In the genomic region with DNA sequence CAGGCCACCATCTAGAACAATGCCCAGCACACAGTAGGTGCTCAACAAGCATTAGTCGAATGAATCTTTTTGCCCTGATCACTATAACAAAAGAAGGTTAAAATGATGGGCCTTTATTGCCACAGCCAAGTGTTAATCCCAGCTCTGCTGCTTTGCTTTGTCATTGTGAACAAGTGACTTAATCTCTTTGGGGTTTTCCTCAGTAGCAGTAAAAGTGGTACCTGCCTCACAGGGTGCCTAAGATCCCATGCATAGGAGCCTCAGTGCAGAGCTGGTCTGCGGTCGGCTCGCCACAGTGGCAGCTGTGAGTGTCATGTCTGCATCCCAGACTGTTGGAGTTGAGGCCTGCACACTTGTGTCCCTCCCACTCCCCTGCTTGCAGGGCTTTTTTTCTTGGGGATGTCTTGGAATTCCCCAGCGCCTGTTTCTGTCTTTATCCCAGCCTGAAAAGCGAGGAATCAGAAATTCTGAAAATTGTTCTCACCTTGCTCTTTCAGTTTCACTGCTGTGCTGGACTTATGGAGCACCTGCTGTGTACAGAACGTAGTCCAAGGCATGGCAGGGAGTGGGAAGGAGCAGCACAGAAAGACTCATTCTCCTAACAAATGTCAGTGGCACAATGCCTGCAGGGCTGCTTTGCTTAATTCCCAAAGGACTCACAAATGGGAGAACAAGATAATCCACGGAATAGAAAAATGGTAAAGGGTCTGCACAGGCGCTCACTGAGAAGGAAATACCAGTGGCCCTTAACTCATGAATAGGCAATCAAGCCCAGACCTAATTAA, we compare ENCODE assay signal across 20 cellular contexts.
"Had no signal": no experiment of that assay in that cellular context is flagged by ENCODE, and none has a peak within 500 bp of the region (broad histone marks: within the 10 kb centered on the region; RNA-seq: fewer than 3 reads in every experiment).

No MANE protein-coding gene starts in this region.

- H3K36me3 Mint-ChIP-seq: activated CD4-positive, alpha-beta memory T cell treated with anti-CD3 and anti-CD28 coated beads for 36 hours; activated naive CD4-positive, alpha-beta T cell treated with anti-CD3 and anti-CD28 coated beads, Interleukin-2, amount 50 U/mL, for 24 hours; memory B cell; natural killer cell treated with Interleukin-12 subunit alpha and Interleukin-12 subunit beta and Interleukin-15 and Interleukin-18, amount 100 ng/mL, for 72 hours had no signal

- H3K9me3 ChIP-seq: adrenal gland, left ventricle myocardium inferior, right atrium auricular region, tibial artery had no signal

- H2AFZ ChIP-seq: hepatocyte had no signal

- H3K9me3 Mint-ChIP-seq: activated CD4-positive, alpha-beta memory T cell treated with anti-CD3 and anti-CD28 coated beads for 36 hours; activated naive CD4-positive, alpha-beta T cell treated with anti-CD3 and anti-CD28 coated beads, Interleukin-2, amount 50 U/mL, for 24 hours; activated T-cell treated with anti-CD3 and anti-CD28 coated beads, Interleukin-2, amount 50 U/mL, for 4 hours; memory B cell; natural killer cell treated with Interleukin-12 subunit alpha and Interleukin-12 subunit beta and Interleukin-15 and Interleukin-18, amount 100 ng/mL, for 72 hours had no signal

- ATAC-seq: activated CD4-positive, alpha-beta T cell treated with anti-CD3 and anti-CD28 coated beads for 36 hours; activated T-cell treated with anti-CD3 and anti-CD28 coated beads, Interleukin-2, amount 50 U/mL, for 4 hours; natural killer cell treated with Interleukin-12 subunit alpha and Interleukin-12 subunit beta and Interleukin-15 and Interleukin-18, amount 100 ng/mL, for 72 hours had no signal

- H3K4me2 ChIP-seq: hepatocyte had no signal

- H3K27ac Mint-ChIP-seq: activated CD4-positive, alpha-beta memory T cell treated with anti-CD3 and anti-CD28 coated beads for 36 hours; activated CD4-positive, alpha-beta T cell treated with anti-CD3 and anti-CD28 coated beads for 36 hours; activated naive CD4-positive, alpha-beta T cell treated with anti-CD3 and anti-CD28 coated beads, Interleukin-2, amount 50 U/mL, for 24 hours; memory B cell; natural killer cell treated with Interleukin-12 subunit alpha and Interleukin-12 subunit beta and Interleukin-15 and Interleukin-18, amount 100 ng/mL, for 72 hours; progenitor cell of endocrine pancreas had no signal

- H3K27me3 Mint-ChIP-seq: progenitor cell of endocrine pancreas had no signal

- H3K4me1 Mint-ChIP-seq: activated CD4-positive, alpha-beta T cell treated with anti-CD3 and anti-CD28 coated beads for 36 hours; activated naive CD4-positive, alpha-beta T cell treated with anti-CD3 and anti-CD28 coated beads, Interleukin-2, amount 50 U/mL, for 24 hours; memory B cell had no signal

- H3K79me2 ChIP-seq: hepatocyte had no signal

- H3K27me3 ChIP-seq: adrenal gland, hepatocyte, right atrium auricular region, tibial artery had no signal

- DNase-seq: activated CD4-positive, alpha-beta memory T cell treated with anti-CD3 and anti-CD28 coated beads for 36 hours; activated CD4-positive, alpha-beta T cell treated with anti-CD3 and anti-CD28 coated beads for 36 hours; activated effector memory CD4-positive, alpha-beta T cell treated with anti-CD3 and anti-CD28 coated beads, Interleukin-2, amount 50 U/mL, for 16 hours; activated T-cell treated with anti-CD3 and anti-CD28 coated beads, Interleukin-2, amount 50 U/mL, for 4 hours; adrenal gland; kidney; left ventricle myocardium inferior; occipital lobe; small intestine; stimulated activated CD4-positive, alpha-beta T cell treated with anti-CD3 and anti-CD28 coated beads, Interleukin-4, amount 100 ng/mL, for 24 hours; stimulated activated naive CD4-positive, alpha-beta T cell; tibial artery; WERI-Rb-1 had no signal

- H3K4me3 Mint-ChIP-seq: activated CD4-positive, alpha-beta memory T cell treated with anti-CD3 and anti-CD28 coated beads for 36 hours; activated CD4-positive, alpha-beta T cell treated with anti-CD3 and anti-CD28 coated beads for 36 hours; activated naive CD4-positive, alpha-beta T cell treated with anti-CD3 and anti-CD28 coated beads, Interleukin-2, amount 50 U/mL, for 24 hours; activated T-cell treated with anti-CD3 and anti-CD28 coated beads, Interleukin-2, amount 50 U/mL, for 4 hours; memory B cell; natural killer cell treated with Interleukin-12 subunit alpha and Interleukin-12 subunit beta and Interleukin-15 and Interleukin-18, amount 100 ng/mL, for 72 hours had no signal

- H3K4me3 ChIP-seq: adrenal gland, cardiac muscle cell, hepatocyte, left ventricle myocardium inferior, right atrium auricular region, tibial artery had no signal

- H3K27ac ChIP-seq: adrenal gland, cardiac muscle cell, hepatocyte, left ventricle myocardium inferior, right atrium auricular region, tibial artery, WERI-Rb-1 had no signal

- H3K36me3 ChIP-seq: adrenal gland, cardiac muscle cell, left ventricle myocardium inferior, right atrium auricular region, tibial artery had no signal
